Comparison of ENCODE assay signal across 32 cellular contexts in the genomic region with DNA sequence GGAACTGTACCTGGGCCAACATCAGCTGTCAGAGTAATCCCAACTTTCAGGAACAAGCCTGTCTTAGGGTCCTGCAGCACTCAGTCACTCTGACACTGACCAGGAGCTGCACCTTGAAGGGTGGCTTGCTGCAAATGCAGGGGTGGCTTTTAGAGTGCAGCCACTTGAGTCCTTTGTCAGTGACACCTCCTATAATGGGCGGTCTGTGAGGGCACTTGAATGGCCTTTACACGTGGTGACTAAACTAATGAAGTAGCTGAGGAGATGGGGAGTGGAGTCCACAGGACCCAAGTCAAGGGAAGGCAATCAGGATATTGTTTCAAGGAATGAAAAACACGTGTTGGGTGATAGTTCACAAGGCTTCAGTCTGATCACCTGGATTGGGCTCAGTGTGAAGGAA. TPM values are rescaled to one million over a fixed set of nuclear protein-coding genes. Genes with fewer than 3 reads are reported as not detected.
"Had no signal": no experiment of that assay in that cellular context is flagged by ENCODE, and none has a peak within 500 bp of the region (broad histone marks: within the 10 kb centered on the region; RNA-seq: fewer than 3 reads in every experiment).

No MANE protein-coding gene starts in this region.

- H3K4me1 ChIP-seq: breast epithelium had no signal

- H3K27me3 ChIP-seq: adrenal gland, body of pancreas, breast epithelium had no signal

- ATAC-seq: activated CD8-positive, alpha-beta T cell treated with anti-CD3 and anti-CD28 coated beads for 36 hours; body of pancreas; Right ventricle myocardium inferior; T-cell; T-helper 17 cell had no signal

- H3K36me3 ChIP-seq: adrenal gland, breast epithelium had no signal

- H2AFZ ChIP-seq: PC-9 had no signal

- H3K4me3 ChIP-seq: adrenal gland, body of pancreas, breast epithelium, coronary artery, PC-9 had no signal

- H3K27ac ChIP-seq: adrenal gland, body of pancreas, breast epithelium, coronary artery, PC-9, RWPE1 had no signal

- DNase-seq: activated B cell treated with CpG ODN at 0.5 μM for 24 hours; activated CD4-positive, alpha-beta T cell treated with anti-CD3 and anti-CD28 coated beads for 48 hours; activated CD4-positive, alpha-beta T cell treated with anti-CD3 and anti-CD28 coated beads, Interleukin-2, amount 50 U/mL, for 4 hours; activated CD4-positive, CD25-positive, alpha-beta regulatory T cell treated with anti-CD3 and anti-CD28 coated beads, Interleukin-2, amount 50 U/mL, for 72 hours; activated CD8-positive, alpha-beta T cell treated with anti-CD3 and anti-CD28 coated beads for 36 hours; activated gamma-delta T cell; activated naive CD4-positive, alpha-beta T cell treated with Interleukin-2 at 50 U/mL for 16 hours; activated T-cell treated with anti-CD3 and anti-CD28 coated beads, Interleukin-2, amount 50 U/mL, for 24 hours; adrenal gland; body of pancreas; NCI-H1092 treated with DMSO at 0.1 percent for 48 hours; NCI-H1417; NCI-H146; NCI-H187; NCI-H2029 treated with DMSO at 0.1 percent for 48 hours; NCI-H2107; NCI-H2171; NCI-H2227 treated with DMSO at 0.1 percent for 48 hours; NCI-H446; NCI-H524 treated with DMSO at 0.1 percent for 48 hours; NCI-H82; NK-92 treated with Interleukin-12 subunit alpha and Interleukin-12 subunit beta, amount 100 ng/mL, for 24 hours; PC-9; SIG-M5; T-cell; T-helper 17 cell had no signal

- H3K9me3 ChIP-seq: adrenal gland, body of pancreas, breast epithelium had no signal

RNA-seq across cellular contexts. Expression of gene LNX1, which starts 11.1 kb away (rescaled TPM):
- total RNA-seq: activated B cell treated with CpG ODN at 0.5 μM for 24 hours; activated CD8-positive, alpha-beta T cell treated with anti-CD3 and anti-CD28 coated beads for 36 hours; activated T-helper 2 cell treated with anti-CD3 and anti-CD28 coated beads, Interferon-gamma antibody, Interleukin-2, Interleukin-4, amounts not matched to agents 10 μg/mL and 5 μg/mL and 100 μg/mL, durations not matched to agents 14 hours and 24 hours and 36 hours; OCI-LY7; T-helper 17 cell had no signal
